1 cellular context compared by ENCODE assay signal in genomic region chr16:89411335-89411850, GRCh38.
TF ChIP-seq lines count a peak whose summit lies in the region.

No MANE protein-coding gene starts in this region.

TF ChIP-seq in SK-N-SH treated with all-trans-retinoic acid at 6 μM for 48 hours, 23 proteins besides CTCF, POLR2A, EP300 and RAD21 (continued from another document):
- TF ChIP-seq OSR1 (CRISPR knock-in tag; IDR thresholded peaks at IDR 0.05) (no peak), TOX (CRISPR knock-in tag; IDR thresholded peaks at IDR 0.05; ENCODE audit: borderline replicate concordance) (no peak), ARNTL (CRISPR knock-in tag; IDR thresholded peaks at IDR 0.05; ENCODE audit: borderline replicate concordance, low read depth) (no peak), PATZ1 (CRISPR knock-in tag; IDR thresholded peaks at IDR 0.05; ENCODE audit: borderline replicate concordance) (no peak), TSHZ2 (CRISPR knock-in tag; IDR thresholded peaks at IDR 0.05) (no peak), CSRNP3 (CRISPR knock-in tag; IDR thresholded peaks at IDR 0.05) (no peak), ZNF565 (CRISPR knock-in tag; conservative IDR thresholded peaks at IDR 0.05; ENCODE audit: low read depth) (no peak)
